ENCODE assay signal across 8 cellular contexts in the genomic region with DNA sequence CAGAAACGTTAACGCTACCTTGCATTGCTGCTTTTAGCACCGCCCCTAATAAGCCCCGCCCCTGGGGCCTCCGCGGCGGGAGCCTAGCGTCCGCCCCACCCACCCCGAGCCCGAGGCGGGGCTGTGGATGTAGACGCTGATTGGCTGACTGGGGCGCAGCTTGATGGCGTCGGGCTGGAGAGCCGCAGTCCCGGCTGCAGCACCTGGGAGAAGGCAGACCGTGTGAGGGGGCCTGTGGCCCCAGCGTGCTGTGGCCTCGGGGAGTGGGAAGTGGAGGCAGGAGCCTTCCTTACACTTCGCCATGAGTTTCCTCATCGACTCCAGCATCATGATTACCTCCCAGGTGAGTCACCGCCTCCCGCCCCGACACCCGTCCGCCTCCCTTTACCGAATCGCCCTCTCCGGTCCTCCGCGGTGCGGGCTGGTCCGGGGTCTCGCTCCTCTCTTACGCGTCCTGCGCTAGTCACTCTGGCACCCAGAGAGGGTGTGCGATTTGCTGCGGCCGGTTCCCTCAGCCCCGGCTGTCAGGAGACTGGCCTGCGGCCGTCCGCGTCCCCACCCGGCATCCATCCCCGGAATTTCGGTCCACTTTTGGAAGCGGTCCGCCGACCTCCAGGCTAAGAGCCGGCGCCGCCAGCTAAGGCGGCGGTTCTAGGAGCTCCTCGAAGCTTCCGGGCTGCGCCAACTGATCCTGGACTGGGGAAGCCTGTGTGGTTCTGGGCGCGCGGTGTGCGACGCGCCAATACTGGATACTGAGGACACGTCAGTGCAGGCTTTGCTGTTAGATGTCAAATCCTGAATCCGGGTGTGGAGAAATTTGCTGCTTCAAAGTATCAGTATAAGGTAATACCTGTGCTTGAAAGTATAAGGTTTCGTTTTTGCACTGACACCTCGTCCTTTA. TPM values are rescaled to one million over a fixed set of nuclear protein-coding genes. Genes with fewer than 3 reads are reported as not detected.
DNase-seq lines count a peak whose midpoint lies in the region; ATAC-seq and TF ChIP-seq lines count a peak whose summit lies in the region.
"Not testable (repeated sequence)": the region's sequence is repeated elsewhere in the genome, so short reads cannot be mapped to it uniquely, and the experiment has no call there.

A gene (plus strand): TSS at position 156 of the 901 bp plus-strand sequence. CDS start 146 bp downstream, at position 302.

- not testable (repeated sequence) for H3K9me3 ChIP-seq in adipocyte (ENCODE audit: control insufficient read depth, low read length); heart left ventricle

- H3K4me3 ChIP-seq in GM12865 (ENCODE audit: low read depth, low read length) (peak within 1 kb of the TSS; percentile 73), adipocyte (ENCODE audit: low read length) (peak within 1 kb of the TSS; percentile 92), heart left ventricle (peak within 1 kb of the TSS; percentile 65 to 100 (median 88))

- not testable (repeated sequence) for H3K36me3 ChIP-seq in adipocyte (ENCODE audit: control insufficient read depth, insufficient read depth, low read length, severe bottlenecking); heart left ventricle

- 0 to 1% (median 0%) methylated on average over 4 to 55 of the region's 71 CpGs for WGBS in heart left ventricle, 4 donors

- H3K4me3 Mint-ChIP-seq in type B pancreatic cell: peak within 1 kb of the TSS; percentile 89

- peak within 1 kb of the TSS in 11 of 12 donors; percentile 51 to 89 (median 82) for H3K27ac ChIP-seq in heart left ventricle

- peak; percentile 93 for DNase-seq in GM12865 (ENCODE audit: low read depth)
- DNase-seq in NCI-H1417 treated with DMSO at 0.1 percent for 48 hours (lab: John Stamatoyannopoulos, UW): peak; percentile 63
- peak; percentile 92 for DNase-seq in T follicular helper cell (ENCODE audit: low read depth)
- peak; percentile 96 for DNase-seq in adipocyte (ENCODE audit: low read depth)
- peak; percentile 95 to 97 (median 97) for DNase-seq in heart left ventricle
- peak; percentile 91 for DNase-seq in pons (ENCODE audit: low spot score)
- DNase-seq in type B pancreatic cell (ENCODE audit: extremely low spot score, unreplicated experiment): peak; percentile 96

- ATAC-seq in HG02763 (IDR thresholded peaks at IDR 0.05; ENCODE audit: unreplicated experiment) (peak; percentile 94), heart left ventricle (peak; percentile 100)

- H3K9me3 Mint-ChIP-seq in type B pancreatic cell: not testable (repeated sequence)

- not testable (repeated sequence) for H3K4me1 Mint-ChIP-seq in type B pancreatic cell (ENCODE audit: unreplicated experiment)

- TF ChIP-seq POLR2A in heart left ventricle (IDR thresholded peaks at IDR 0.05): peak; percentile 18 to 70

- intact Hi-C loops in heart left ventricle (cut with DNase I): not testable (repeated sequence)

- not testable (repeated sequence) for H3K27me3 ChIP-seq in adipocyte (replicated peaks; ENCODE audit: control insufficient read depth, insufficient read depth, low read length); heart left ventricle

- not testable (repeated sequence) for H3K27me3 Mint-ChIP-seq in type B pancreatic cell

- H3K4me1 ChIP-seq in adipocyte (ENCODE audit: control insufficient read depth, insufficient read depth, low read length): not testable (repeated sequence)
- H3K4me1 ChIP-seq in heart left ventricle: peaks cover 0 to 11% (median 7%) of the 10 kb centered on the region in 12 donors

- peak within 1 kb of the TSS; percentile 89 for H3K9ac ChIP-seq in adipocyte (ENCODE audit: low read length)

- TF ChIP-seq CTCF in GM12865 (IDR thresholded peaks at IDR 0.05; ENCODE audit: insufficient read depth, low read depth, low read length, missing control alignments); heart left ventricle (IDR thresholded peaks at IDR 0.05); type B pancreatic cell (conservative IDR thresholded peaks at IDR 0.05): not testable (repeated sequence)

- not testable (repeated sequence) for H3K36me3 Mint-ChIP-seq in type B pancreatic cell

- peak within 1 kb of the TSS; percentile 85 for H3K27ac Mint-ChIP-seq in type B pancreatic cell

RNA-seq across cellular contexts. Expression of the gene that starts here (rescaled TPM):
- total RNA-seq in heart left ventricle (10 to 100 TPM in 6 of 9 donors, 1 to 10 TPM in 3; 7.4 to 16.1 (median 10.8) TPM), type B pancreatic cell (ENCODE audit: low replicate concordance) (24.7 and 28.0 TPM in 2 replicates)
- polyA plus RNA-seq in heart left ventricle: 10 to 100 TPM in 1 of 2 donors, 1 to 10 TPM in 1; 6.2 to 17.1 TPM

Comparison
In these comparisons a context has a peak if more than half of its experiments do, and no peak if none do; other contexts are left out.
1. Peak in every context shown above with its lines: DNase-seq, ATAC-seq, H3K4me3 ChIP-seq and H3K27ac ChIP-seq.